ENCODE assay signal across 8 cellular contexts in the genomic region with DNA sequence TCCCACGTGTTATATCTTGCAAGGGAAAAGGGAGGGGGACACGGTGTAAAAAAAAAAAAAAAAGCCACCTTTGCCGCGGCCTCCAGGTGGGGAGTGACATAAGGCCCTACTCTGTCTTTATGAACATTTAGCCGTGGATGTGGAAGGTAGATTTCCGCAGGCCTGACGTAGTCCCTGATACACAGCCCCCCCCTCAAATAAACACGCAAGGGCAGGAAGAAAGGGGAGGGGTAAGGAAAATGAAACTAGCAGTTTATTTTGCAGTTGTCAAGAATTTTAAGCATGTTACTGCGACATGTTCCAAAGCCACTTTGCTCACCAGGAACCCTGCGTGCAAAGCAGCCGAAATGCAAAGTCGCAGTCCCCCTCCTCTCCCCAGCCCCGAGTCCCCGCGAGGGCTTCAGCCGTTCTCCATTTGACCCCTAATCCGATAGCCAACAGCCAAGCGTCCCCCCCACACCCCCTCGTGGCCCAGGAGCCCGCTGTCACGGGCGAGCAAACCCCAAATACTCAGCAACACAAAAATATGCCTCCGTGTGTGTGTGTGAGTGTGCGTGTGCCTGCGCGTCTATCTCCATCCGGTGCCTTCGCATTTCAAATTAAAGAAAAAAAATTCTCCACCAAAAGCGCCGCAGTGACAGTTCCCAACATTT. TPM values are rescaled to one million over a fixed set of nuclear protein-coding genes. Genes with fewer than 3 reads are reported as not detected.
DNase-seq lines count a peak whose midpoint lies in the region; ATAC-seq and TF ChIP-seq lines count a peak whose summit lies in the region.

No MANE protein-coding gene starts in this region.

- no peak overlapping the region for H2AK5ac ChIP-seq in mesenchymal stem cell (ENCODE audit: low read length, severe bottlenecking)

- no peaks in the 10 kb centered on the region for H3K9me3 ChIP-seq in mesenchymal stem cell (ENCODE audit: control insufficient read depth, low read length)

- peak overlapping the region; percentile 92 for H3K9ac ChIP-seq in mesenchymal stem cell (ENCODE audit: low read length)

- peak overlapping the region; percentile 94 to 95 for H3K4me3 Mint-ChIP-seq in CD14-positive monocyte

- H4K8ac ChIP-seq in mesenchymal stem cell (ENCODE audit: low read length) = no peak overlapping the region

- H3K4me1 Mint-ChIP-seq in CD14-positive monocyte = peaks cover 49% of the 10 kb centered on the region

- peaks cover 59% of the 10 kb centered on the region for H3K4me1 ChIP-seq in mesenchymal stem cell (ENCODE audit: control insufficient read depth, insufficient read depth, low read depth, low read length)

- peaks cover 40% of the 10 kb centered on the region for H3K79me1 ChIP-seq in mesenchymal stem cell (replicated peaks; ENCODE audit: low read length, poor library complexity, severe bottlenecking)

- H3K27me3 ChIP-seq in brain microvascular endothelial cell (replicated peaks) (peaks cover 31% of the 10 kb centered on the region), mesenchymal stem cell (ENCODE audit: control insufficient read depth in 1 of 2, insufficient read depth in 1 of 2, low read length in 2 of 2) (peaks cover 31 to 32% of the 10 kb centered on the region in 2 experiments)

- H3K27ac Mint-ChIP-seq in CD14-positive monocyte = peak overlapping the region; percentile 91 to 98 (median 95)

- H3K4me2 ChIP-seq in mesenchymal stem cell (ENCODE audit: low read length, poor library complexity, severe bottlenecking) = peak overlapping the region; percentile 100

- H3K18ac ChIP-seq in mesenchymal stem cell (ENCODE audit: low read depth in 1 of 2, low read length in 2 of 2) = peak overlapping the region; percentile 69 to 91

- no peak for ATAC-seq in GM18511 (IDR thresholded peaks at IDR 0.05; ENCODE audit: unreplicated experiment)

- H3K9me3 Mint-ChIP-seq in CD14-positive monocyte = peaks cover 2 to 29% (median 13%) of the 10 kb centered on the region in 7 donors

- H3K27me3 Mint-ChIP-seq in CD14-positive monocyte (ENCODE audit: low read depth in 3 of 3) = peaks cover 31 to 35% (median 34%) of the 10 kb centered on the region in 3 donors

- peak overlapping the region; percentile 48 to 49 for H3K14ac ChIP-seq in mesenchymal stem cell (ENCODE audit: low read length in 2 of 2)

- H3K27ac ChIP-seq in brain microvascular endothelial cell (peak overlapping the region; percentile 62), mesenchymal stem cell (ENCODE audit: low read length, poor library complexity, severe bottlenecking) (peak overlapping the region; percentile 96)

- in situ Hi-C loops in brain microvascular endothelial cell (cut with HindIII; ENCODE audit: low pct_ligation_motif_present, low sequenced_read_pairs) = no loop called here

- no peak overlapping the region for H2AFZ ChIP-seq in mesenchymal stem cell (ENCODE audit: low read depth, low read length)

- 0% methylated on average over 26 of the region's 30 CpGs for WGBS in mesenchymal stem cell

- intact Hi-C loops in CD14-positive monocyte (cut with micrococcal nuclease) = loop anchor here in 1 of 2 donors (2.0 kb wide), 1 partner anchor 39 kb away; no protein-coding TSS in a partner anchor

- peak overlapping the region; percentile 76 for H2BK5ac ChIP-seq in mesenchymal stem cell (ENCODE audit: low read depth, low read length, poor library complexity, severe bottlenecking)

- H2BK15ac ChIP-seq in mesenchymal stem cell (ENCODE audit: low read depth, poor library complexity, severe bottlenecking) = no peak overlapping the region

- no peak overlapping the region for H4K91ac ChIP-seq in mesenchymal stem cell (ENCODE audit: low read length)

- no peak overlapping the region for H2BK12ac ChIP-seq in mesenchymal stem cell (ENCODE audit: low read length in 2 of 2)

- TF ChIP-seq CTCF in CD14-positive monocyte (IDR thresholded peaks at IDR 0.05) (no peak), NB4 (IDR thresholded peaks at IDR 0.05; ENCODE audit: low read depth, low read length) (no peak), brain microvascular endothelial cell (IDR thresholded peaks at IDR 0.05; ENCODE audit: low read depth, low read length, missing control alignments) (no peak)

- H3K36me3 Mint-ChIP-seq in CD14-positive monocyte = peaks cover 20 to 23% of the 10 kb centered on the region in 2 donors

- peak overlapping the region; percentile 50 for H2BK120ac ChIP-seq in mesenchymal stem cell (ENCODE audit: low read depth, low read length)

- H3K4me3 ChIP-seq in NB4 (ENCODE audit: low read depth, low read length) (peak overlapping the region; percentile 87), brain microvascular endothelial cell (ENCODE audit: low read depth, low read length) (peak overlapping the region; percentile 75), mesenchymal stem cell (ENCODE audit: insufficient read depth in 1 of 2, low read depth in 1 of 2, low read length in 2 of 2) (peak overlapping the region; percentile 82 to 95)

- H3K4ac ChIP-seq in mesenchymal stem cell (ENCODE audit: low read depth in 1 of 2, low read length in 2 of 2) = peak overlapping the region in 1 of 2 experiments; percentile 30

- DNase-seq in CD14-positive monocyte (ENCODE audit: low spot score) = no peak
- no peak for DNase-seq in NB4 (ENCODE audit: low read depth)
- no peak for DNase-seq in brain microvascular endothelial cell
- no peak for DNase-seq in mesenchymal stem cell
- DNase-seq in ureter (ENCODE audit: low spot score) = peak; percentile 57
- no peak for DNase-seq in NCI-H187 treated with DMSO at 0.1 percent for 48 hours (lab: John Stamatoyannopoulos, UW)
- no peak for DNase-seq in HuH-7 (ENCODE audit: low spot score)

- H3K23ac ChIP-seq in mesenchymal stem cell (ENCODE audit: low read length in 2 of 2) = no peak overlapping the region

- peaks cover 18% of the 10 kb centered on the region for H3K36me3 ChIP-seq in brain microvascular endothelial cell (replicated peaks)
- H3K36me3 ChIP-seq in mesenchymal stem cell (ENCODE audit: control insufficient read depth in 1 of 2, insufficient read depth in 2 of 2, low read depth in 1 of 2, low read length in 2 of 2) = peaks cover 15 to 38% of the 10 kb centered on the region in 2 experiments

- TF ChIP-seq POLR2A in NB4 (IDR thresholded peaks at IDR 0.05; ENCODE audit: extremely low read depth, insufficient read length) = no peak

RNA-seq across cellular contexts. Expression of a gene that starts 1.2 kb away (rescaled TPM):
- polyA plus RNA-seq in CD14-positive monocyte = 1 to 10 TPM; 1.4 to 3.6 TPM
- polyA plus RNA-seq in mesenchymal stem cell (2013, experiment 1 of 2) = 21.6 TPM
- 21.8 TPM for polyA plus RNA-seq in mesenchymal stem cell (2013, experiment 2 of 2)
- total RNA-seq in ureter = 36.7 TPM

RNA-seq across cellular contexts. Expression of a gene that starts 41.1 kb away (rescaled TPM):
- polyA plus RNA-seq in CD14-positive monocyte = 1 to 10 TPM; 2.5 TPM
- polyA plus RNA-seq in mesenchymal stem cell (2013, experiment 1 of 2) = 2.9 TPM
- 2.8 TPM for polyA plus RNA-seq in mesenchymal stem cell (2013, experiment 2 of 2)
- 6.5 TPM for total RNA-seq in ureter
